12 cellular contexts compared by ENCODE assay signal in genomic region chrX:47321386-47321785, GRCh38. TPM values are rescaled to one million over a fixed set of nuclear protein-coding genes. Genes with fewer than 3 reads are reported as not detected.
DNase-seq lines count a peak whose midpoint lies in the region; ATAC-seq and TF ChIP-seq lines count a peak whose summit lies in the region.
"Had no signal": no experiment of that assay in that cellular context is flagged by ENCODE, and none has a peak within 500 bp of the region (broad histone marks: within the 10 kb centered on the region; RNA-seq: fewer than 3 reads in every experiment).

No MANE protein-coding gene starts in this region.

- no peaks in the 10 kb centered on the region for H4K20me1 ChIP-seq in fibroblast of lung (ENCODE audit: control insufficient read depth, extremely low read depth, insufficient read depth, low read length)

- no peaks in the 10 kb centered on the region for H3K36me3 Mint-ChIP-seq in stimulated activated effector memory CD8-positive, alpha-beta T cell treated with anti-CD3 and anti-CD28 coated beads, Interleukin-12 subunit alpha, Interleukin-12 subunit beta, amount 100 ng/mL, for 72 hours

- H3K18ac ChIP-seq in mesendoderm (ENCODE audit: low read length), result no peak overlapping the region

- H2BK15ac ChIP-seq in mesendoderm (replicated peaks; ENCODE audit: low read depth), result no peak overlapping the region

- H3K27ac Mint-ChIP-seq in stimulated activated effector memory CD8-positive, alpha-beta T cell treated with anti-CD3 and anti-CD28 coated beads, Interleukin-12 subunit alpha, Interleukin-12 subunit beta, amount 100 ng/mL, for 72 hours, result no peak overlapping the region

- H4K8ac ChIP-seq in mesendoderm (ENCODE audit: low read depth, low read length), result no peak overlapping the region

- no peaks in the 10 kb centered on the region for H3K27me3 ChIP-seq in fibroblast of lung (ENCODE audit: control insufficient read depth, insufficient read depth, low read length)
- no peaks in the 10 kb centered on the region for H3K27me3 ChIP-seq in mesendoderm (ENCODE audit: insufficient read depth, low read length, poor library complexity)
- no peaks in the 10 kb centered on the region for H3K27me3 ChIP-seq in tibial nerve

- no peak overlapping the region for H2BK120ac ChIP-seq in mesendoderm (ENCODE audit: low read depth, low read length)

- TF ChIP-seq EP300 in tibial nerve (IDR thresholded peaks at IDR 0.05), result no peak

- no peak for ATAC-seq in stimulated activated effector memory CD8-positive, alpha-beta T cell treated with anti-CD3 and anti-CD28 coated beads, Interleukin-12 subunit alpha, Interleukin-12 subunit beta, amount 100 ng/mL, for 72 hours
- no peak for ATAC-seq in GM18909 (IDR thresholded peaks at IDR 0.05; ENCODE audit: poor library complexity, unreplicated experiment)
- ATAC-seq: activated CD4-positive, CD25-positive, alpha-beta regulatory T cell treated with anti-CD3 and anti-CD28 coated beads, Interleukin-2, amount 50 U/mL, for 24 hours had no signal

- no peaks in the 10 kb centered on the region for H3K4me1 ChIP-seq in fibroblast of lung (ENCODE audit: control insufficient read depth, extremely low read depth, insufficient read depth, low read length)
- H3K4me1 ChIP-seq in mesendoderm (ENCODE audit: control insufficient read depth, low read depth, low read length), result no peaks in the 10 kb centered on the region
- no peaks in the 10 kb centered on the region for H3K4me1 ChIP-seq in tibial nerve

- H3K4me2 ChIP-seq in fibroblast of lung (ENCODE audit: extremely low read depth, insufficient read depth, low read length) (no peak overlapping the region), mesendoderm (ENCODE audit: low read length) (peak overlapping the region; percentile 36)

- H2AFZ ChIP-seq in fibroblast of lung (ENCODE audit: low read length), result peak overlapping the region; percentile 57

- H3K79me2 ChIP-seq in fibroblast of lung (ENCODE audit: control insufficient read depth, insufficient read depth, low read length) (no peaks in the 10 kb centered on the region), mesendoderm (ENCODE audit: control insufficient read depth, insufficient read depth, low read length) (no peaks in the 10 kb centered on the region)

- no peak for TF ChIP-seq POLR2A in tibial nerve (IDR thresholded peaks at IDR 0.05)

- no peaks in the 10 kb centered on the region for H3K79me1 ChIP-seq in mesendoderm (ENCODE audit: low read length)

- TF ChIP-seq CTCF in fibroblast of lung (conservative IDR thresholded peaks at IDR 0.05 in 1 of 2, IDR thresholded peaks at IDR 0.05 in 1 of 2; ENCODE audit: low read depth in 1 of 2, low read length in 2 of 2) (no peak), tibial nerve (IDR thresholded peaks at IDR 0.05) (no peak)

- WGBS in mesendoderm (ENCODE audit: extremely low coverage, insufficient coverage, low lambda C conversion rate), result no CpG with 5 or more reads among the region's 19 CpGs
- 33 to 54% methylated on average over 8 to 18 of the region's 19 CpGs for WGBS in tibial nerve, 2 donors

- no peak overlapping the region for H3K23ac ChIP-seq in mesendoderm (ENCODE audit: low read length)

- H3K9ac ChIP-seq in fibroblast of lung (ENCODE audit: insufficient read depth, low read length), result no peak overlapping the region
- peak overlapping the region; percentile 13 for H3K9ac ChIP-seq in mesendoderm (ENCODE audit: low read length)

- no peaks in the 10 kb centered on the region for H3K9me3 Mint-ChIP-seq in stimulated activated effector memory CD8-positive, alpha-beta T cell treated with anti-CD3 and anti-CD28 coated beads, Interleukin-12 subunit alpha, Interleukin-12 subunit beta, amount 100 ng/mL, for 72 hours

- no peak overlapping the region for H3K4ac ChIP-seq in mesendoderm (ENCODE audit: low read depth, low read length)

- H3K4me3 ChIP-seq in fibroblast of lung (replicated peaks in 1 of 4; ENCODE audit: control extremely low read depth in 1 of 4, insufficient read depth in 1 of 4, low read depth in 3 of 4, low read length in 4 of 4), result no peak overlapping the region
- H3K4me3 ChIP-seq in mesendoderm (ENCODE audit: low read length), result no peak overlapping the region
- H3K4me3 ChIP-seq in tibial nerve, result no peak overlapping the region

- DNase-seq in DMS 273 (lab: John Stamatoyannopoulos, UW; ENCODE audit: unreplicated experiment) (peak; percentile 75), DMS 273 treated with DMSO at 0.1 percent for 48 hours (lab: John Stamatoyannopoulos, UW) (no peak), fibroblast of lung (ENCODE audit: low read depth in 2 of 2) (peak; percentile 62 to 66), mesendoderm (peak; percentile 96), tibial nerve (ENCODE audit: low spot score in 2 of 2) (peak; percentile 15 to 19)
- no peak for DNase-seq in stimulated activated effector memory CD8-positive, alpha-beta T cell treated with anti-CD3 and anti-CD28 coated beads, Interleukin-12 subunit alpha, Interleukin-12 subunit beta, amount 100 ng/mL, for 72 hours (ENCODE audit: low spot score in 2 of 2)
- DNase-seq in activated T-cell treated with anti-CD3 and anti-CD28 coated beads, Interleukin-2, amount 50 U/mL, for 48 hours, result no peak
- DNase-seq: effector memory CD4-positive, alpha-beta T cell; NCI-H748 treated with DMSO at 0.1 percent for 48 hours had no signal

- no peaks in the 10 kb centered on the region for H3K9me3 ChIP-seq in fibroblast of lung (ENCODE audit: control insufficient read depth, insufficient read depth, low read depth, low read length)
- H3K9me3 ChIP-seq in tibial nerve, result no peaks in the 10 kb centered on the region

- no peaks in the 10 kb centered on the region for H3K4me1 Mint-ChIP-seq in stimulated activated effector memory CD8-positive, alpha-beta T cell treated with anti-CD3 and anti-CD28 coated beads, Interleukin-12 subunit alpha, Interleukin-12 subunit beta, amount 100 ng/mL, for 72 hours

- H2BK5ac ChIP-seq in mesendoderm (ENCODE audit: low read length), result no peak overlapping the region

- no peak overlapping the region for H3K56ac ChIP-seq in mesendoderm (ENCODE audit: low read length)

- H3K27ac ChIP-seq in fibroblast of lung (ENCODE audit: insufficient read depth, low read length) (no peak overlapping the region), mesendoderm (ENCODE audit: low read depth, low read length) (peak overlapping the region; percentile 53), tibial nerve (no peak overlapping the region)
- H3K27ac ChIP-seq: 22Rv1 had no signal

- no peak overlapping the region for H3K4me3 Mint-ChIP-seq in stimulated activated effector memory CD8-positive, alpha-beta T cell treated with anti-CD3 and anti-CD28 coated beads, Interleukin-12 subunit alpha, Interleukin-12 subunit beta, amount 100 ng/mL, for 72 hours

- no peak overlapping the region for H2AK5ac ChIP-seq in mesendoderm (ENCODE audit: low read length)

- no peaks in the 10 kb centered on the region for H3K36me3 ChIP-seq in fibroblast of lung (ENCODE audit: control insufficient read depth, insufficient read depth, low read length)
- no peaks in the 10 kb centered on the region for H3K36me3 ChIP-seq in mesendoderm (ENCODE audit: control insufficient read depth, insufficient read depth, low read length)
- no peaks in the 10 kb centered on the region for H3K36me3 ChIP-seq in tibial nerve

- no peak overlapping the region for H4K5ac ChIP-seq in mesendoderm (ENCODE audit: low read length)

RNA-seq across cellular contexts. Expression of gene ZNF157, which starts 49.0 kb away (rescaled TPM):
- total RNA-seq in fibroblast of lung, result 0.17 and 0.26 TPM in 2 replicates
- polyA plus RNA-seq in fibroblast of lung, result 0.02 TPM in 1 of 2 replicates, not detected in the other
- not detected in 2 replicates for polyA plus RNA-seq in fibroblast of lung (2012)
- polyA minus RNA-seq in fibroblast of lung (ENCODE audit: low replicate concordance), result not detected in 2 replicates
- polyA plus RNA-seq in mesendoderm (2013, experiment 1 of 2), result 0.25 TPM
- polyA plus RNA-seq in mesendoderm (2013, experiment 2 of 2), result 0.24 TPM
- total RNA-seq in tibial nerve, result 1 to 10 TPM in 1 of 4 donors, under 1 TPM in 3; 0.60 to 1.3 (median 0.72) TPM

Comparison
In these comparisons a context has a peak if more than half of its experiments do, and no peak if none do; other contexts are left out.
1. DNase-seq: peak in DMS 273 (single experiment), fibroblast of lung (2 of 2), mesendoderm (single experiment) and tibial nerve (2 of 2); none in DMS 273 treated with DMSO at 0.1 percent for 48 hours (single experiment), stimulated activated effector memory CD8-positive, alpha-beta T cell treated with anti-CD3 and anti-CD28 coated beads, Interleukin-12 subunit alpha, Interleukin-12 subunit beta, amount 100 ng/mL, for 72 hours (0 of 2) and activated T-cell treated with anti-CD3 and anti-CD28 coated beads, Interleukin-2, amount 50 U/mL, for 48 hours (0 of 2).